ENCODE assay signal across 31 cellular contexts in the genomic region with DNA sequence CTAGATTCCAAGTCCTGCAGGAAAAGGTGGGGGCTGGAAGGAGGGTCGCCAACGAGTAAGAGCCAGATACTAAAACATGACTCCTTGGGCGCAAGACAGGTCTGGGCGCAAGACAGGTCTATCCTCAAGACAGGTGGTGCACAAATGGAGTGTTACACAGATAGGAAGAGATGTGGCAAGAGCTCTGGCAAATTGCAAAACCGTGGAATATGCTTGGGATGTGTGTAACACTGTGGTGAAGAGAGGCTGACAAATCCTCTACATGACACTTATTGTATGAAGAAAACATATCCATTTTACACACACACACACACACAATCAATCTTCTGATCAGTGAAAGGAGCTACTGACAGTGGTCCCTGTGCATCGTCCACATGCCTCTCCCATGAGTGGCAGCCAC.
DNase-seq lines count a peak whose midpoint lies in the region; ATAC-seq, FAIRE-seq and TF ChIP-seq lines count a peak whose summit lies in the region.
"Had no signal": no experiment of that assay in that cellular context is flagged by ENCODE, and none has a peak within 500 bp of the region (broad histone marks: within the 10 kb centered on the region; RNA-seq: fewer than 3 reads in every experiment).

No MANE protein-coding gene starts in this region.

- H3K27ac ChIP-seq in K562 (ENCODE audit: extremely low read depth, low read depth, low read length): no peak overlapping the region
- H3K27ac ChIP-seq in right cardiac atrium (ENCODE audit: low read length): no peak overlapping the region
- H3K27ac ChIP-seq: A549, left ventricle myocardium inferior, SJSA1, tibial artery had no signal

- no peak for FAIRE-seq in K562 (lab: Jason Lieb, UNC)
- FAIRE-seq: A549, endometrium, islet of Langerhans, RCC 7860 had no signal

- BruUV-seq in K562 (replicated peaks; lab: Mats Ljungman, UMichigan): no TSS peak

- peak; percentile 10; the same call in 1 of the 3 replicates for ATAC-seq in K562
- no peak for ATAC-seq in stimulated activated naive B cell treated with anti-CD40 and anti-IgM and Interleukin-4, amounts not matched to agents 10 μg/mL and 1 μg/mL and 100 μg/mL, for 72 hours (replicated peaks)
- no peak for ATAC-seq in right cardiac atrium
- no peak for ATAC-seq in GM21367 (IDR thresholded peaks at IDR 0.05; ENCODE audit: unreplicated experiment)
- ATAC-seq: A549, T-cell had no signal

- H3K4me1 ChIP-seq in K562 (replicated peaks in 1 of 2; ENCODE audit: control insufficient read depth in 2 of 2, insufficient read depth in 2 of 2, low read length in 2 of 2) (peaks cover 0 to 5% of the 10 kb centered on the region in 2 experiments; a peak in 2 of 5 replicates), right cardiac atrium (ENCODE audit: control insufficient read depth, insufficient read depth, low read length) (no peaks in the 10 kb centered on the region)
- H3K4me1 ChIP-seq: A549, BE2C, Caco-2, SJSA1, tibial artery had no signal

- no peaks in the 10 kb centered on the region for H3K9me1 ChIP-seq in K562 (ENCODE audit: control insufficient read depth, insufficient read depth, low read length)

- in situ Hi-C loops in K562 (cut with MboI): no loop called here

- intact Hi-C loops in K562 (cut with micrococcal nuclease): no loop called here
- intact Hi-C loops in right cardiac atrium (cut with DNase I): no loop called here

- peak; percentile 13 for DNase-seq in activated CD8-positive, alpha-beta memory T cell treated with anti-CD3 and anti-CD28 coated beads for 24 hours
- no peak for DNase-seq in activated CD8-positive, alpha-beta memory T cell treated with anti-CD3 and anti-CD28 coated beads, Interleukin-2, amount 50 U/mL, for 4 hours
- DNase-seq in K562 (ENCODE audit: extremely low read depth in 1 of 4, low spot score in 3 of 4) (no peak), glutamatergic neuron (no peak), right cardiac atrium (no peak), A172 (ENCODE audit: low spot score) (no peak)
- DNase-seq in stimulated activated naive B cell treated with anti-CD40 and anti-IgM and Interleukin-4, amounts not matched to agents 10 μg/mL and 1 μg/mL and 100 μg/mL, for 72 hours: no peak
- DNase-seq: activated CD4-positive, alpha-beta memory T cell treated with anti-CD3 and anti-CD28 coated beads for 36 hours; activated CD4-positive, CD25-positive, alpha-beta regulatory T cell treated with anti-CD3 and anti-CD28 coated beads, Interleukin-2, amount 50 U/mL, for 72 hours; aorta; BE2C; Caco-2; central memory CD4-positive, alpha-beta T cell; dermis blood vessel endothelial cell; DMS79 treated with DMSO at 0.1 percent for 48 hours; GF-D8; KG1; left ventricle myocardium inferior; NCI-H1048; NCI-H1694; NCI-H524; stimulated activated CD8-positive, alpha-beta memory T cell treated with anti-CD3 and anti-CD28 coated beads, Interleukin-4, amount 100 ng/mL, for 48 hours; T-cell; tibial artery had no signal

- no peaks in the 10 kb centered on the region for H3K36me3 ChIP-seq in K562 (ENCODE audit: control insufficient read depth, insufficient read depth, low read length)
- H3K36me3 ChIP-seq: BE2C, left ventricle myocardium inferior, SJSA1 had no signal

- no peaks in the 10 kb centered on the region for H3K79me2 ChIP-seq in K562 (ENCODE audit: control insufficient read depth, insufficient read depth, low read length)

- H3K36me3 Mint-ChIP-seq in glutamatergic neuron (ENCODE audit: unreplicated experiment): no peaks in the 10 kb centered on the region
- H3K36me3 Mint-ChIP-seq in stimulated activated naive B cell treated with anti-CD40 and anti-IgM and Interleukin-4, amounts not matched to agents 10 μg/mL and 1 μg/mL and 100 μg/mL, for 72 hours: peaks cover 13 to 26% of the 10 kb centered on the region in 2 donors
- H3K36me3 Mint-ChIP-seq: activated CD4-positive, alpha-beta memory T cell treated with anti-CD3 and anti-CD28 coated beads for 36 hours had no signal

- H3K27me3 ChIP-seq in K562 (ENCODE audit: control insufficient read depth in 2 of 2, insufficient read depth in 2 of 2, low read length in 2 of 2) (no peaks in the 10 kb centered on the region; a peak in 2 of 5 replicates), right cardiac atrium (ENCODE audit: control insufficient read depth, insufficient read depth) (no peaks in the 10 kb centered on the region)
- H3K27me3 ChIP-seq: BE2C, tibial artery had no signal

- no peak for TF ChIP-seq RAD21 in K562 (CRISPR knock-in tag; conservative IDR thresholded peaks at IDR 0.05 in 1 of 2, IDR thresholded peaks at IDR 0.05 in 1 of 2)

- no peak for TF ChIP-seq CTCF in K562 (IDR thresholded peaks at IDR 0.05 in 2 of 3, conservative IDR thresholded peaks at IDR 0.05 in 1 of 3; ENCODE audit: insufficient read depth in 2 of 3, low read depth in 1 of 3, low read length in 3 of 3)
- TF ChIP-seq CTCF in glutamatergic neuron (IDR thresholded peaks at IDR 0.05; ENCODE audit: partially characterized antibody, unreplicated experiment): no peak

- POLR2A ChIA-PET in K562 (lab: Yijun Ruan, JAX): interaction anchor here (0.6 to 1.2 kb wide), 3 partner anchors 11 to 47 kb away, joined by 3 to 4 read pairs (median 3); no protein-coding TSS in a partner anchor

- H3K9me3 Mint-ChIP-seq in glutamatergic neuron (ENCODE audit: unreplicated experiment): peaks cover 4% of the 10 kb centered on the region
- peaks cover 4 to 5% of the 10 kb centered on the region in 2 donors for H3K9me3 Mint-ChIP-seq in stimulated activated naive B cell treated with anti-CD40 and anti-IgM and Interleukin-4, amounts not matched to agents 10 μg/mL and 1 μg/mL and 100 μg/mL, for 72 hours
- H3K9me3 Mint-ChIP-seq: activated CD4-positive, alpha-beta memory T cell treated with anti-CD3 and anti-CD28 coated beads for 36 hours; T-cell had no signal

- peaks cover 28% of the 10 kb centered on the region for H3K4me1 Mint-ChIP-seq in glutamatergic neuron (ENCODE audit: low read depth, unreplicated experiment)
- peaks cover 42 to 59% of the 10 kb centered on the region in 2 donors for H3K4me1 Mint-ChIP-seq in stimulated activated naive B cell treated with anti-CD40 and anti-IgM and Interleukin-4, amounts not matched to agents 10 μg/mL and 1 μg/mL and 100 μg/mL, for 72 hours
- H3K4me1 Mint-ChIP-seq: T-cell had no signal

- H3K9ac ChIP-seq in K562 (ENCODE audit: insufficient read depth in 1 of 2, low read depth in 2 of 2, low read length in 2 of 2): no peak overlapping the region

- H3K4me2 ChIP-seq in K562 (ENCODE audit: insufficient read depth, low read length): no peak overlapping the region
- H3K4me2 ChIP-seq: A549 had no signal

- H3K9me3 ChIP-seq in K562 (replicated peaks; ENCODE audit: control insufficient read depth, insufficient read depth, low read depth, low read length): no peaks in the 10 kb centered on the region
- H3K9me3 ChIP-seq in right cardiac atrium (ENCODE audit: control insufficient read depth, low read length): no peaks in the 10 kb centered on the region
- H3K9me3 ChIP-seq: A549, BE2C, Caco-2, SJSA1 had no signal

- H3K27ac Mint-ChIP-seq in glutamatergic neuron (ENCODE audit: unreplicated experiment): peak overlapping the region; percentile 4
- peak overlapping the region; percentile 48 for H3K27ac Mint-ChIP-seq in stimulated activated naive B cell treated with anti-CD40 and anti-IgM and Interleukin-4, amounts not matched to agents 10 μg/mL and 1 μg/mL and 100 μg/mL, for 72 hours
- H3K27ac Mint-ChIP-seq: activated CD4-positive, alpha-beta memory T cell treated with anti-CD3 and anti-CD28 coated beads for 36 hours; activated naive CD8-positive, alpha-beta T cell; T-cell had no signal

- H3K27me3 Mint-ChIP-seq in glutamatergic neuron (ENCODE audit: unreplicated experiment): peaks cover 8% of the 10 kb centered on the region
- H3K27me3 Mint-ChIP-seq in stimulated activated naive B cell treated with anti-CD40 and anti-IgM and Interleukin-4, amounts not matched to agents 10 μg/mL and 1 μg/mL and 100 μg/mL, for 72 hours: no peaks in the 10 kb centered on the region
- H3K27me3 Mint-ChIP-seq: activated naive CD8-positive, alpha-beta T cell had no signal

- H3K4me3 ChIP-seq in K562: no peak overlapping the region
- H3K4me3 ChIP-seq in right cardiac atrium (ENCODE audit: low read length): no peak overlapping the region
- H3K4me3 ChIP-seq: A549, left ventricle myocardium inferior, SJSA1, tibial artery had no signal

- H2AFZ ChIP-seq in K562 (ENCODE audit: low read depth, low read length): no peak overlapping the region; the same call in 1 of the 2 replicates

- H3K4me3 Mint-ChIP-seq in glutamatergic neuron (ENCODE audit: unreplicated experiment): no peak overlapping the region
- no peak overlapping the region for H3K4me3 Mint-ChIP-seq in stimulated activated naive B cell treated with anti-CD40 and anti-IgM and Interleukin-4, amounts not matched to agents 10 μg/mL and 1 μg/mL and 100 μg/mL, for 72 hours
- H3K4me3 Mint-ChIP-seq: activated CD4-positive, alpha-beta memory T cell treated with anti-CD3 and anti-CD28 coated beads for 36 hours; activated naive CD8-positive, alpha-beta T cell; T-cell had no signal

- TF ChIP-seq POLR2A in K562 (conservative IDR thresholded peaks at IDR 0.05): no peak

- H4K20me1 ChIP-seq in K562 (replicated peaks; ENCODE audit: control insufficient read depth, insufficient read depth, low read length): no peaks in the 10 kb centered on the region

- no peak for TF ChIP-seq EP300 in K562 (IDR thresholded peaks at IDR 0.05; ENCODE audit: low read length)

- CTCF ChIA-PET in K562 (lab: Yijun Ruan, JAX; ENCODE audit: low intra/inter-chr PET ratio): no interaction called here

- WGBS in K562 (ENCODE audit: insufficient coverage, low coverage, missing lambda C conversion rate): 68% methylated on average over 6 of the region's 6 CpGs
- 82% methylated on average over 6 of the region's 6 CpGs for WGBS in right cardiac atrium

TF ChIP-seq in K562, 482 proteins besides CTCF, POLR2A, EP300 and RAD21:
- TF ChIP-seq ZNF146 (CRISPR knock-in tag; IDR thresholded peaks at IDR 0.05; ENCODE audit: unreplicated experiment) (no peak), CEBPG (CRISPR knock-in tag; IDR thresholded peaks at IDR 0.05) (no peak), CEBPG (tag; conservative IDR thresholded peaks at IDR 0.05 in 1 of 2, IDR thresholded peaks at IDR 0.05 in 1 of 2) (peak; percentile 32 to 61; a peak in 3 of 4 replicates), POLR2B (IDR thresholded peaks at IDR 0.05; ENCODE audit: low read depth, partially characterized antibody) (no peak), CEBPB (tag; IDR thresholded peaks at IDR 0.05) (peak; percentile 75), TAF1 (IDR thresholded peaks at IDR 0.05; ENCODE audit: control insufficient read depth, extremely low read depth, insufficient read depth, low read length, severe bottlenecking) (no peak)
